In genomic region chr1:163820190-163820589, GRCh38 we compare ENCODE assay signal across 17 cellular contexts.
"Had no signal": no experiment of that assay in that cellular context is flagged by ENCODE, and none has a peak within 500 bp of the region (broad histone marks: within the 10 kb centered on the region; RNA-seq: fewer than 3 reads in every experiment).

No MANE protein-coding gene starts in this region.

- H3K4me3 ChIP-seq: cardiac muscle cell, dorsolateral prefrontal cortex, gastroesophageal sphincter, lower lobe of right lung, ovary, right lobe of liver, smooth muscle cell, upper lobe of left lung had no signal

- H3K4me1 ChIP-seq: gastroesophageal sphincter, lower lobe of right lung, right lobe of liver, upper lobe of left lung had no signal

- ATAC-seq: activated CD4-positive, alpha-beta T cell treated with anti-CD3 and anti-CD28 coated beads for 36 hours; activated CD8-positive, alpha-beta memory T cell treated with anti-CD3 and anti-CD28 coated beads, Interleukin-2, amount 10 ng/mL, durations not matched to agents 7 days and 5 days; gastroesophageal sphincter; left cardiac atrium; lower lobe of right lung; right lobe of liver; stimulated activated naive CD8-positive, alpha-beta T cell treated with anti-CD3 and anti-CD28 coated beads, Interleukin-15, amount 100 ng/mL, for 72 hours had no signal

- H3K9me3 ChIP-seq: gastroesophageal sphincter, lower lobe of right lung, ovary, right lobe of liver, upper lobe of left lung had no signal

- DNase-seq: activated CD4-positive, alpha-beta memory T cell treated with anti-CD3 and anti-CD28 coated beads for 36 hours; activated CD4-positive, alpha-beta T cell treated with anti-CD3 and anti-CD28 coated beads for 36 hours; activated CD8-positive, alpha-beta memory T cell treated with anti-CD3 and anti-CD28 coated beads, Interleukin-2, amount 10 ng/mL, durations not matched to agents 7 days and 5 days; activated naive CD4-positive, alpha-beta T cell treated with anti-CD3 and anti-CD28 coated beads, Interleukin-2, amount 10 ng/mL, durations not matched to agents 7 days and 5 days; activated T-cell treated with anti-CD3 and anti-CD28 coated beads, Interleukin-2, amount 50 U/mL, for 1 hour; dorsolateral prefrontal cortex; erythroblast; left cardiac atrium; lower lobe of right lung; ovary; right lobe of liver; stimulated activated naive CD8-positive, alpha-beta T cell treated with anti-CD3 and anti-CD28 coated beads, Interleukin-15, amount 100 ng/mL, for 72 hours; T-helper 9 cell; upper lobe of left lung had no signal

- H3K36me3 ChIP-seq: cardiac muscle cell, gastroesophageal sphincter, lower lobe of right lung, ovary, right lobe of liver, upper lobe of left lung had no signal

- H3K27ac ChIP-seq: cardiac muscle cell, dorsolateral prefrontal cortex, gastroesophageal sphincter, lower lobe of right lung, ovary, right lobe of liver, upper lobe of left lung had no signal

- H3K27me3 ChIP-seq: cardiac muscle cell, dorsolateral prefrontal cortex, gastroesophageal sphincter, ovary, right lobe of liver, upper lobe of left lung had no signal
